Comparison of ENCODE assay signal across 3 cellular contexts in genomic region chr6:32010856-32011530, GRCh38. TPM values are rescaled to one million over a fixed set of nuclear protein-coding genes. Genes with fewer than 3 reads are reported as not detected.
"Had no signal": no experiment of that assay in that cellular context is flagged by ENCODE, and none has a peak within 500 bp of the region (broad histone marks: within the 10 kb centered on the region; RNA-seq: fewer than 3 reads in every experiment).

No MANE protein-coding gene starts in this region.

RNA-seq across cellular contexts. Expression of gene CYP21A2, which starts 27.2 kb away (rescaled TPM):
- total RNA-seq: occipital lobe, pulmonary artery endothelial cell, urinary bladder had no signal
